In the genomic region with DNA sequence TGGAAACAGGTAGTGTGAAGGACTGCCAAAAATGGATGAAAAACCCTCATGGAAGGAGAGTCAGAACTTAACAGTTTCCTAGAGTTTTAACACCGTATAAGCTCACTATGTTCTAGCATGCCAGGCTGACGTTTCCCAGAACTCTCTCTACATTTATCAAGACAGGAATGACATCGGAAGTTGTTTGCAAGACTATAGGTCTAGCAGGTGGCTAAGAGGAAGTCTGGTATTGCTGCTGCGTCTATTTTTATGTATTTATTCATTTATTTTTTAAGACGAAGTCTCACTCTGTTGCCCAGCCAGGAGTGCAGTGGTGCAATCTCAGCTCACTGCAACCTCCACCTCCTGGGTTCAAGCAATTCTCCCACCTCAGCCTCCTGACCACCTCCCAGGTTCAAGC, we compare ENCODE assay signal across 10 cellular contexts. TPM values are rescaled to one million over a fixed set of nuclear protein-coding genes. Genes with fewer than 3 reads are reported as not detected.
DNase-seq lines count a peak whose midpoint lies in the region; ATAC-seq, FAIRE-seq and TF ChIP-seq lines count a peak whose summit lies in the region.
"Had no signal": no experiment of that assay in that cellular context is flagged by ENCODE, and none has a peak within 500 bp of the region (broad histone marks: within the 10 kb centered on the region; RNA-seq: fewer than 3 reads in every experiment).

No MANE protein-coding gene starts in this region.

- peak overlapping the region; percentile 29 for H3K27ac ChIP-seq in cardiac muscle cell
- no peak overlapping the region for H3K27ac ChIP-seq in right cardiac atrium (ENCODE audit: low read length)
- H3K27ac ChIP-seq in pancreas = no peak overlapping the region

- 44% methylated on average over 5 of the region's 5 CpGs for WGBS in right cardiac atrium
- WGBS in pancreas, 2 donors = 35 to 41% methylated on average over 5 of the region's 5 CpGs

- TF ChIP-seq CTCF in cardiac muscle cell (IDR thresholded peaks at IDR 0.05; ENCODE audit: low read depth, low read length) (no peak), pancreas (IDR thresholded peaks at IDR 0.05) (no peak)

- H3K4me1 ChIP-seq in cardiac muscle cell (ENCODE audit: low read depth) (peaks cover 12% of the 10 kb centered on the region), right cardiac atrium (ENCODE audit: control insufficient read depth, insufficient read depth, low read length) (no peaks in the 10 kb centered on the region), pancreas (no peaks in the 10 kb centered on the region)
- H3K4me1 ChIP-seq: BE2C had no signal

- FAIRE-seq in pancreas (lab: Jason Lieb, UNC) = no peak
- FAIRE-seq: HTR-8/SVneo had no signal

- H3K9me3 ChIP-seq in cardiac muscle cell (ENCODE audit: low read depth) (no peaks in the 10 kb centered on the region), right cardiac atrium (ENCODE audit: control insufficient read depth, low read length) (no peaks in the 10 kb centered on the region), pancreas (no peaks in the 10 kb centered on the region)
- H3K9me3 ChIP-seq: BE2C had no signal

- H3K27me3 ChIP-seq in cardiac muscle cell = no peaks in the 10 kb centered on the region
- no peaks in the 10 kb centered on the region for H3K27me3 ChIP-seq in right cardiac atrium (ENCODE audit: control insufficient read depth, insufficient read depth)
- H3K27me3 ChIP-seq in pancreas = no peaks in the 10 kb centered on the region
- H3K27me3 ChIP-seq: BE2C had no signal

- CTCF ChIA-PET in HEK293T (lab: Yijun Ruan, JAX) = interaction anchor here (0.8 kb wide), 1 partner anchor 327 kb away, joined by 4 read pairs; no protein-coding TSS in a partner anchor

- H3K4me3 ChIP-seq in cardiac muscle cell (no peak overlapping the region), right cardiac atrium (ENCODE audit: low read length) (no peak overlapping the region), pancreas (no peak overlapping the region)

- intact Hi-C loops in right cardiac atrium (cut with DNase I) (loop anchor here in 2 of 4 donors (5.0 to 10.0 kb wide), 3 partner anchors 63 to 305 kb away; a partner anchor contains a TSS), pancreas (cut with DNase I) (loop anchor here in 1 of 3 donors (5.0 kb wide), 1 partner anchor 305 kb away; no protein-coding TSS in a partner anchor)

- no peak for ATAC-seq in right cardiac atrium
- ATAC-seq in pancreas = no peak
- ATAC-seq in HG03571 (IDR thresholded peaks at IDR 0.05; ENCODE audit: unreplicated experiment) = no peak

- H3K36me3 ChIP-seq in cardiac muscle cell (no peaks in the 10 kb centered on the region), pancreas (no peaks in the 10 kb centered on the region)
- H3K36me3 ChIP-seq: BE2C had no signal

- DNase-seq in cardiac muscle cell (ENCODE audit: low read depth in 1 of 2, low spot score in 1 of 2) (peak in 1 of 2 donors; percentile 39), right cardiac atrium (no peak), NAMALWA (ENCODE audit: low spot score) (peak; percentile 76), germinal center (ENCODE audit: low spot score) (peak; percentile 32), pancreas (no peak), HEK293T (ENCODE audit: extremely low spot score) (no peak)

- POLR2A ChIA-PET in HEK293T (lab: Yijun Ruan, JAX) = no interaction called here

TF ChIP-seq in HEK293T, 16 proteins besides CTCF, POLR2A, EP300 and RAD21:
- TF ChIP-seq L3MBTL2 (conservative IDR thresholded peaks at IDR 0.05) (no peak), CTBP1 (IDR thresholded peaks at IDR 0.05; ENCODE audit: borderline replicate concordance) (no peak), ELF4 (IDR thresholded peaks at IDR 0.05) (no peak), FOXK2 (IDR thresholded peaks at IDR 0.05) (no peak), HDGF (IDR thresholded peaks at IDR 0.05; ENCODE audit: borderline replicate concordance) (no peak), ZNF384 (IDR thresholded peaks at IDR 0.05) (no peak), LEF1 (IDR thresholded peaks at IDR 0.05; ENCODE audit: borderline replicate concordance) (no peak), BHLHE40 (IDR thresholded peaks at IDR 0.05; ENCODE audit: borderline replicate concordance) (no peak), ARNT (IDR thresholded peaks at IDR 0.05) (no peak), SP1 (IDR thresholded peaks at IDR 0.05) (no peak), FOXM1 (IDR thresholded peaks at IDR 0.05; ENCODE audit: borderline replicate concordance) (no peak), SUZ12 (IDR thresholded peaks at IDR 0.05) (no peak), NFRKB (IDR thresholded peaks at IDR 0.05) (no peak), TARDBP (IDR thresholded peaks at IDR 0.05) (no peak), FOXA1 (IDR thresholded peaks at IDR 0.05) (no peak)
- TF ChIP-seq, protein P1, sequence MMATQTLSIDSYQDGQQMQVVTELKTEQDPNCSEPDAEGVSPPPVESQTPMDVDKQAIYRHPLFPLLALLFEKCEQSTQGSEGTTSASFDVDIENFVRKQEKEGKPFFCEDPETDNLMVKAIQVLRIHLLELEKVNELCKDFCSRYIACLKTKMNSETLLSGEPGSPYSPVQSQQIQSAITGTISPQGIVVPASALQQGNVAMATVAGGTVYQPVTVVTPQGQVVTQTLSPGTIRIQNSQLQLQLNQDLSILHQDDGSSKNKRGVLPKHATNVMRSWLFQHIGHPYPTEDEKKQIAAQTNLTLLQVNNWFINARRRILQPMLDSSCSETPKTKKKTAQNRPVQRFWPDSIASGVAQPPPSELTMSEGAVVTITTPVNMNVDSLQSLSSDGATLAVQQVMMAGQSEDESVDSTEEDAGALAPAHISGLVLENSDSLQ (IDR thresholded peaks at IDR 0.05) = no peak

RNA-seq across cellular contexts. Expression of a gene that starts 20.5 kb away (rescaled TPM):
- total RNA-seq in cardiac muscle cell = 0.21 and 0.70 TPM in 2 replicates
- 0.21 and 1.1 TPM in 2 replicates for polyA plus RNA-seq in cardiac muscle cell
- under 1 TPM; 0.33 to 0.82 (median 0.54) TPM for total RNA-seq in right cardiac atrium
- polyA plus RNA-seq in right cardiac atrium = 0.32 TPM
- 1 to 10 TPM in 1 of 6 donors, under 1 TPM in 5; 0.05 to 1.5 (median 0.17) TPM for total RNA-seq in pancreas
- under 1 TPM; 0.19 to 0.23 TPM for polyA plus RNA-seq in pancreas
- total RNA-seq: A172 had no signal

RNA-seq across cellular contexts. Expression of a gene that starts 22.4 kb away (rescaled TPM):
- total RNA-seq in cardiac muscle cell (15.2 and 15.4 TPM in 2 replicates), right cardiac atrium (10 to 100 TPM; 16.7 to 20.3 (median 19.0) TPM), pancreas (10 to 100 TPM in 1 of 6 donors, 1 to 10 TPM in 5; 5.3 to 14.4 (median 7.7) TPM)
- polyA plus RNA-seq in cardiac muscle cell (16.5 and 17.2 TPM in 2 replicates), right cardiac atrium (10.8 TPM), pancreas (10 to 100 TPM in 1 of 2 donors, 1 to 10 TPM in 1; 7.9 to 12.9 TPM)

Comparison
In these comparisons a context has a peak if more than half of its experiments do, and no peak if none do; other contexts are left out.
1. DNase-seq: peak in NAMALWA (single experiment) and germinal center (single experiment); none in right cardiac atrium (0 of 3), pancreas (0 of 6) and HEK293T (single experiment).